In genomic region chr10:92787557-92788152, GRCh38 we compare ENCODE assay signal across 27 cellular contexts.
DNase-seq lines count a peak whose midpoint lies in the region; ATAC-seq, FAIRE-seq and TF ChIP-seq lines count a peak whose summit lies in the region.
"Had no signal": no experiment of that assay in that cellular context is flagged by ENCODE, and none has a peak within 500 bp of the region (broad histone marks: within the 10 kb centered on the region; RNA-seq: fewer than 3 reads in every experiment).

No MANE protein-coding gene starts in this region.

- intact Hi-C loops in GM12878 (cut with micrococcal nuclease; ENCODE audit: unreplicated experiment) = no loop called here

- POLR2A ChIA-PET in GM12878 (lab: Charles Lee) = no interaction called here

- peaks cover 2% of the 10 kb centered on the region for H3K9me3 Mint-ChIP-seq in glutamatergic neuron (ENCODE audit: unreplicated experiment)
- H3K9me3 Mint-ChIP-seq: activated naive CD4-positive, alpha-beta T cell treated with anti-CD3 and anti-CD28 coated beads, Interleukin-2, amount 10 ng/mL, durations not matched to agents 7 days and 5 days; CD4-positive, alpha-beta memory T cell; HFFc6 had no signal

- in situ Hi-C loops in GM12878 (cut with MboI) (no loop called here), GM23248 (cut with MboI) (no loop called here)

- no peaks in the 10 kb centered on the region for H4K20me1 ChIP-seq in GM12878 (ENCODE audit: control insufficient read depth, insufficient read depth)
- H4K20me1 ChIP-seq in GM23248 (ENCODE audit: insufficient read depth) = no peaks in the 10 kb centered on the region

- CTCF ChIA-PET in GM12878 (lab: Yijun Ruan, JAX) = no interaction called here

- H3K36me3 Mint-ChIP-seq in glutamatergic neuron (ENCODE audit: unreplicated experiment) = no peaks in the 10 kb centered on the region
- H3K36me3 Mint-ChIP-seq: activated naive CD4-positive, alpha-beta T cell treated with anti-CD3 and anti-CD28 coated beads, Interleukin-2, amount 10 ng/mL, durations not matched to agents 7 days and 5 days; CD4-positive, alpha-beta memory T cell had no signal

- H3K4me3 ChIP-seq in GM12878 (no peak overlapping the region), GM23248 (no peak overlapping the region)
- H3K4me3 ChIP-seq: testis had no signal

- SMC1A ChIA-PET in GM12878 (lab: Charles Lee; ENCODE audit: uncharacterized antibody, unreplicated experiment) = no interaction called here

- TF ChIP-seq POLR2A in GM12878 (IDR thresholded peaks at IDR 0.05; ENCODE audit: low read depth, low read length) = no peak

- H3K27ac Mint-ChIP-seq in glutamatergic neuron (ENCODE audit: unreplicated experiment) = no peak overlapping the region
- H3K27ac Mint-ChIP-seq: activated naive CD4-positive, alpha-beta T cell treated with anti-CD3 and anti-CD28 coated beads, Interleukin-2, amount 10 ng/mL, durations not matched to agents 7 days and 5 days; CD4-positive, alpha-beta memory T cell; HFFc6 had no signal

- no peak overlapping the region for H3K9ac ChIP-seq in GM12878 (ENCODE audit: control insufficient read depth, insufficient read depth, low read length)
- no peak overlapping the region for H3K9ac ChIP-seq in GM23248

- H3K4me1 ChIP-seq in GM12878 (ENCODE audit: control insufficient read depth, insufficient read depth, low read length) (no peaks in the 10 kb centered on the region), GM23248 (ENCODE audit: insufficient read depth) (no peaks in the 10 kb centered on the region)
- H3K4me1 ChIP-seq: testis had no signal

- H2AFZ ChIP-seq in GM12878 (ENCODE audit: control insufficient read depth, low read depth, low read length) (no peak overlapping the region), GM23248 (no peak overlapping the region)

- WGBS in GM12878 (ENCODE audit: insufficient coverage, insufficient replicate concordance, low lambda C conversion rate, missing lambda C conversion rate) = 40% methylated on average over 11 of the region's 11 CpGs
- 25 to 30% methylated on average over 11 of the region's 11 CpGs for WGBS in GM23248 (ENCODE audit: low coverage in 1 of 2, low lambda C conversion rate in 2 of 2, missing lambda C conversion rate in 2 of 2), 2 experiments

- no peaks in the 10 kb centered on the region for H3K36me3 ChIP-seq in GM12878 (ENCODE audit: control insufficient read depth in 2 of 2, insufficient read depth in 2 of 2, low read length in 1 of 2)
- no peaks in the 10 kb centered on the region for H3K36me3 ChIP-seq in GM23248 (ENCODE audit: low read depth)

- H3K9me3 ChIP-seq in GM12878 (replicated peaks; ENCODE audit: control insufficient read depth, insufficient read depth, low read length) = no peaks in the 10 kb centered on the region
- H3K9me3 ChIP-seq in GM23248 (ENCODE audit: low read depth) = no peaks in the 10 kb centered on the region
- H3K9me3 ChIP-seq: testis had no signal

- no TSS peak for BruUV-seq in GM12878 (replicated peaks; lab: Mats Ljungman, UMichigan)

- H3K79me2 ChIP-seq in GM12878 (ENCODE audit: control insufficient read depth, insufficient read depth, low read length) (no peaks in the 10 kb centered on the region), GM23248 (ENCODE audit: insufficient read depth) (no peaks in the 10 kb centered on the region)

- H3K4me2 ChIP-seq in GM12878 (ENCODE audit: control insufficient read depth, insufficient read depth) = no peak overlapping the region
- H3K4me2 ChIP-seq in GM23248 (ENCODE audit: unreplicated experiment) = no peak overlapping the region

- no peaks in the 10 kb centered on the region for H3K4me1 Mint-ChIP-seq in glutamatergic neuron (ENCODE audit: low read depth, unreplicated experiment)
- H3K4me1 Mint-ChIP-seq: CD4-positive, alpha-beta memory T cell had no signal

- DNase-seq in NCI-H510A treated with DMSO at 0.1 percent for 48 hours (lab: John Stamatoyannopoulos, UW) (peak; percentile 42), NCI-H510A (lab: John Stamatoyannopoulos, UW) (no peak), NCI-H2171 treated with DMSO at 0.1 percent for 48 hours (lab: John Stamatoyannopoulos, UW) (peak; percentile 60), GM12878 (ENCODE audit: low read depth, low spot score) (no peak), SKM-1 treated with dmso at 0.1 percent for 144 hours (lab: John Stamatoyannopoulos, UW; ENCODE audit: unreplicated experiment) (no peak), GM23248 (no peak), glutamatergic neuron (no peak)
- DNase-seq: activated CD4-positive, alpha-beta T cell treated with anti-CD3 and anti-CD28 coated beads, Interleukin-2, amount 50 U/mL, for 4 hours; activated CD4-positive, CD25-positive, alpha-beta regulatory T cell; activated naive CD4-positive, alpha-beta T cell treated with anti-CD3 and anti-CD28 coated beads, Interleukin-2, amount 10 ng/mL, durations not matched to agents 7 days and 5 days; amniotic stem cell; CD4-positive, alpha-beta memory T cell; DMS 273 treated with DMSO at 0.1 percent for 48 hours; HFFc6; hypothalamus; islet precursor cell; Kasumi-1; left ventricle myocardium superior; NCI-H1930; NCI-H345; nucleus accumbens; SIG-M5; stimulated activated naive CD4-positive, alpha-beta T cell treated with Interleukin-2 at 50 U/mL for 16 hours; testis had no signal

- no peaks in the 10 kb centered on the region for H3K27me3 Mint-ChIP-seq in glutamatergic neuron (ENCODE audit: unreplicated experiment)

- no peak for TF ChIP-seq EP300 in GM12878 (IDR thresholded peaks at IDR 0.05; ENCODE audit: borderline replicate concordance in 1 of 2, control insufficient read depth in 1 of 2, low read depth in 2 of 2, low read length in 2 of 2)

- no peak for TF ChIP-seq RAD21 in GM12878 (IDR thresholded peaks at IDR 0.05; ENCODE audit: insufficient read depth, low read depth, low read length)

- H3K27me3 ChIP-seq in GM12878 (replicated peaks in 1 of 2; ENCODE audit: control insufficient read depth in 2 of 2, insufficient read depth in 2 of 2, low read length in 1 of 2) (peaks cover 0 to 5% of the 10 kb centered on the region in 2 experiments; a peak in 3 of 4 replicates), GM23248 (replicated peaks; ENCODE audit: insufficient read depth) (peaks cover 57% of the 10 kb centered on the region)
- H3K27me3 ChIP-seq: testis had no signal

- no peak for TF ChIP-seq CTCF in GM12878 (IDR thresholded peaks at IDR 0.05 in 2 of 3, conservative IDR thresholded peaks at IDR 0.05 in 1 of 3; ENCODE audit: control insufficient read depth in 2 of 3, extremely low read depth in 1 of 3, insufficient read depth in 1 of 3, low read depth in 3 of 3, low read length in 3 of 3)
- no peak for TF ChIP-seq CTCF in glutamatergic neuron (IDR thresholded peaks at IDR 0.05; ENCODE audit: partially characterized antibody, unreplicated experiment)

- ATAC-seq in GM12878 (no peak), GM21723 (IDR thresholded peaks at IDR 0.05; ENCODE audit: unreplicated experiment) (no peak)
- ATAC-seq: HepG2, left ventricle myocardium superior had no signal

- no peaks in the 10 kb centered on the region for H3F3A ChIP-seq in GM23248 (ENCODE audit: insufficient read depth)

- H3K4me3 Mint-ChIP-seq in glutamatergic neuron (ENCODE audit: unreplicated experiment) = no peak overlapping the region
- H3K4me3 Mint-ChIP-seq: activated naive CD4-positive, alpha-beta T cell treated with anti-CD3 and anti-CD28 coated beads, Interleukin-2, amount 10 ng/mL, durations not matched to agents 7 days and 5 days; CD4-positive, alpha-beta memory T cell; HFFc6 had no signal

- RAD21 ChIA-PET in GM12878 (lab: Charles Lee; ENCODE audit: unreplicated experiment) = no interaction called here

- H3K9me2 ChIP-seq in GM23248 (ENCODE audit: insufficient read depth) = no peaks in the 10 kb centered on the region

- peak; percentile 47 for FAIRE-seq in GM12878 (lab: Jason Lieb, UNC)
- FAIRE-seq: HepG2, urothelium cell line had no signal

- H3K27ac ChIP-seq in GM12878 (ENCODE audit: control insufficient read depth, insufficient read depth) (no peak overlapping the region), GM23248 (no peak overlapping the region)
- H3K27ac ChIP-seq: testis had no signal

TF ChIP-seq in GM12878, 131 proteins besides CTCF, POLR2A, EP300 and RAD21:
- no peak for TF ChIP-seq SMAD5 (IDR thresholded peaks at IDR 0.05; ENCODE audit: low read depth)
- no peak for TF ChIP-seq BCL3 (IDR thresholded peaks at IDR 0.05; ENCODE audit: borderline replicate concordance, insufficient read depth, low read depth, low read length, poor library complexity, severe bottlenecking)
- TF ChIP-seq GABPA (IDR thresholded peaks at IDR 0.05; ENCODE audit: low read depth) = no peak
- no peak for TF ChIP-seq FOS (IDR thresholded peaks at IDR 0.05; ENCODE audit: borderline replicate concordance, extremely low read depth, insufficient read length)
- TF ChIP-seq SREBF2 (IDR thresholded peaks at IDR 0.05; ENCODE audit: low read length) = no peak
- TF ChIP-seq RELB (IDR thresholded peaks at IDR 0.05; ENCODE audit: low read depth) = no peak
- TF ChIP-seq CHD2 (IDR thresholded peaks at IDR 0.05; ENCODE audit: borderline replicate concordance, low read depth, low read length) = no peak
- no peak for TF ChIP-seq NFIC (IDR thresholded peaks at IDR 0.05; ENCODE audit: low read depth, low read length)

Comparison
In these comparisons a context has a peak if more than half of its experiments do, and no peak if none do; other contexts are left out.
1. DNase-seq: peak in NCI-H510A treated with DMSO at 0.1 percent for 48 hours (single experiment) and NCI-H2171 treated with DMSO at 0.1 percent for 48 hours (single experiment); none in NCI-H510A (single experiment), GM12878 (single experiment), SKM-1 treated with dmso at 0.1 percent for 144 hours (single experiment), GM23248 (single experiment) and glutamatergic neuron (single experiment).